In the genomic region with DNA sequence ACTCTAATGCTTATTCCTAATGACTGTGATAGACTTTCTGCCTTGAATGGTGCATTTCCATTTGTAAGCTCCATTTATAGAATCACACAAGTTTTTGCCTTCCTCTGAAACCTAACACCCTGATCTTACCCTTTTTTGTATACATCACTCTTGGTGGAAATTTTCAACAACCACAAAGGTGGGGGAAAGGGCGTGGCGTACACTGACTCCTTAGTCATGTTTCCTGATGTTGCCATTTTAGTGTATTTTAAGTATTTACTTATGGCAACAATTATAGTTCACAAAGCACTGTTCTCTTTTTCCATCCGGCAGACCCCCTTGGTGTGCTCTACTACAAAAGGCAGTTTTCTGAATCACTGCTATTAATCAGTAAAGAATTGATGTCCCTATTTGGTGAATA, we compare ENCODE assay signal across 9 cellular contexts.
DNase-seq lines count a peak whose midpoint lies in the region; ATAC-seq and TF ChIP-seq lines count a peak whose summit lies in the region.
"Had no signal": no experiment of that assay in that cellular context is flagged by ENCODE, and none has a peak within 500 bp of the region (broad histone marks: within the 10 kb centered on the region; RNA-seq: fewer than 3 reads in every experiment).

No MANE protein-coding gene starts in this region.

- CTCF ChIA-PET in activated CD8-positive, alpha-beta memory T cell treated with anti-CD3 and anti-CD28 coated beads, Interleukin-2, amount 10 ng/mL, durations not matched to agents 7 days and 5 days (lab: Charles Lee) = interaction anchor here (1.1 to 1.6 kb wide), 5 partner anchors 12 to 92 kb away, joined by 3 to 8 read pairs (median 4); partner anchors contain the start of gene ATXN1

- peaks cover 39% of the 10 kb centered on the region for H3K36me3 Mint-ChIP-seq in activated CD8-positive, alpha-beta memory T cell treated with anti-CD3 and anti-CD28 coated beads, Interleukin-2, amount 10 ng/mL, durations not matched to agents 7 days and 5 days
- peaks cover 0 to 3% (median 0%) of the 10 kb centered on the region in 3 donors for H3K36me3 Mint-ChIP-seq in immature natural killer cell
- peaks cover 3% of the 10 kb centered on the region for H3K36me3 Mint-ChIP-seq in chondrocyte (ENCODE audit: low read depth)

- H3K4me3 Mint-ChIP-seq in activated CD8-positive, alpha-beta memory T cell treated with anti-CD3 and anti-CD28 coated beads, Interleukin-2, amount 10 ng/mL, durations not matched to agents 7 days and 5 days = peak overlapping the region; percentile 51
- H3K4me3 Mint-ChIP-seq in immature natural killer cell (peak overlapping the region; percentile 7 to 72 (median 10)), chondrocyte (ENCODE audit: unreplicated experiment) (no peak overlapping the region)

- peaks cover 14 to 68% (median 53%) of the 10 kb centered on the region in 4 donors for H3K4me1 ChIP-seq in stomach

- H3K27me3 Mint-ChIP-seq in activated CD8-positive, alpha-beta memory T cell treated with anti-CD3 and anti-CD28 coated beads, Interleukin-2, amount 10 ng/mL, durations not matched to agents 7 days and 5 days = no peaks in the 10 kb centered on the region
- H3K27me3 Mint-ChIP-seq in immature natural killer cell (ENCODE audit: low read depth in 3 of 3) (peaks cover 2 to 3% (median 2%) of the 10 kb centered on the region in 3 donors), chondrocyte (ENCODE audit: low read depth) (no peaks in the 10 kb centered on the region)

- H3K27ac Mint-ChIP-seq in activated CD8-positive, alpha-beta memory T cell treated with anti-CD3 and anti-CD28 coated beads, Interleukin-2, amount 10 ng/mL, durations not matched to agents 7 days and 5 days = peak overlapping the region; percentile 97
- H3K27ac Mint-ChIP-seq in immature natural killer cell (peak overlapping the region in 5 of 6 donors; percentile 0 to 58 (median 32)), chondrocyte (ENCODE audit: unreplicated experiment) (no peak overlapping the region)

- ATAC-seq in activated CD8-positive, alpha-beta memory T cell treated with anti-CD3 and anti-CD28 coated beads, Interleukin-2, amount 10 ng/mL, durations not matched to agents 7 days and 5 days = peak; percentile 83
- no peak for ATAC-seq in HG03460 (IDR thresholded peaks at IDR 0.05; ENCODE audit: unreplicated experiment)

- intact Hi-C loops in stomach (cut with DNase I; ENCODE audit: low total_unique reads) = no loop called here

- TF ChIP-seq EP300 in stomach (IDR thresholded peaks at IDR 0.05) = no peak

- no peaks in the 10 kb centered on the region for H3K36me3 ChIP-seq in stomach

- H3K4me1 Mint-ChIP-seq in activated CD8-positive, alpha-beta memory T cell treated with anti-CD3 and anti-CD28 coated beads, Interleukin-2, amount 10 ng/mL, durations not matched to agents 7 days and 5 days = peaks cover 59% of the 10 kb centered on the region
- peaks cover 42 to 48% of the 10 kb centered on the region in 2 donors for H3K4me1 Mint-ChIP-seq in immature natural killer cell
- peaks cover 45% of the 10 kb centered on the region for H3K4me1 Mint-ChIP-seq in chondrocyte (ENCODE audit: low read depth)

- no peak overlapping the region for H3K4me3 ChIP-seq in stomach

- H3K27ac ChIP-seq in stomach = peak overlapping the region in 1 of 5 donors; percentile 34
- H3K27ac ChIP-seq: C4-2B had no signal

- H3K9me3 Mint-ChIP-seq in activated CD8-positive, alpha-beta memory T cell treated with anti-CD3 and anti-CD28 coated beads, Interleukin-2, amount 10 ng/mL, durations not matched to agents 7 days and 5 days (ENCODE audit: low read depth) = peaks cover 4% of the 10 kb centered on the region
- no peaks in the 10 kb centered on the region for H3K9me3 Mint-ChIP-seq in immature natural killer cell
- H3K9me3 Mint-ChIP-seq in chondrocyte (ENCODE audit: low read depth) = no peaks in the 10 kb centered on the region

- H3K27me3 ChIP-seq in stomach = no peaks in the 10 kb centered on the region

- no peaks in the 10 kb centered on the region for H3K9me3 ChIP-seq in stomach

- 63 to 80% (median 71%) methylated on average over 3 of the region's 3 CpGs for WGBS in stomach, 5 donors

- DNase-seq in activated gamma-delta T cell treated with Interleukin-2 at 50 U/mL for 16 hours (peak; percentile 56), activated gamma-delta T cell (lab: John Stamatoyannopoulos, UW) (no peak), immature natural killer cell (peak; percentile 17 to 35 (median 24)), stomach (peak; percentile 34), RKO (ENCODE audit: low spot score) (no peak), chondrocyte (ENCODE audit: low spot score) (no peak)
- DNase-seq in activated CD8-positive, alpha-beta memory T cell treated with anti-CD3 and anti-CD28 coated beads, Interleukin-2, amount 10 ng/mL, durations not matched to agents 7 days and 5 days = peak; percentile 92

- TF ChIP-seq POLR2A in stomach (IDR thresholded peaks at IDR 0.05) = no peak

- TF ChIP-seq CTCF in stomach (IDR thresholded peaks at IDR 0.05) (no peak), chondrocyte (IDR thresholded peaks at IDR 0.05) (no peak)

Comparison
In these comparisons a context has a peak if more than half of its experiments do, and no peak if none do; other contexts are left out.
1. DNase-seq: peak in activated gamma-delta T cell treated with Interleukin-2 at 50 U/mL for 16 hours (single experiment), activated CD8-positive, alpha-beta memory T cell treated with anti-CD3 and anti-CD28 coated beads, Interleukin-2, amount 10 ng/mL, durations not matched to agents 7 days and 5 days (single experiment), immature natural killer cell (3 of 3) and stomach (single experiment); none in activated gamma-delta T cell (single experiment), RKO (single experiment) and chondrocyte (single experiment).